Comparison of ENCODE assay signal across 8 cellular contexts in genomic region chr7:28409716-28410627, GRCh38. TPM values are rescaled to one million over a fixed set of nuclear protein-coding genes. Genes with fewer than 3 reads are reported as not detected.
A peak's percentile ranks its signal among the peaks of the same experiment; 100 is the strongest.
DNase-seq lines count a peak whose midpoint lies in the region; ATAC-seq and TF ChIP-seq lines count a peak whose summit lies in the region.

No MANE protein-coding gene starts in this region.

- TF ChIP-seq CTCF in cardiac fibroblast (IDR thresholded peaks at IDR 0.05; ENCODE audit: low read depth, low read length) (no peak), kidney epithelial cell (IDR thresholded peaks at IDR 0.05; ENCODE audit: insufficient read depth, low read length, poor library complexity, severe bottlenecking) (no peak)

- no peak for ATAC-seq in stimulated activated naive CD8-positive, alpha-beta T cell treated with anti-CD3 and anti-CD28 coated beads, Interleukin-15, Interleukin-2, amounts not matched to agents 100 U/mL and 50 U/mL, for 24 hours
- ATAC-seq in GM18870 (IDR thresholded peaks at IDR 0.05; ENCODE audit: unreplicated experiment) (no peak), HG03139 (IDR thresholded peaks at IDR 0.05; ENCODE audit: unreplicated experiment) (no peak)

- DNase-seq in NCI-H1417 (lab: John Stamatoyannopoulos, UW) (peak in 2 of 3 experiments; percentile 61 to 70), NCI-H1417 treated with DMSO at 0.1 percent for 48 hours (lab: John Stamatoyannopoulos, UW) (no peak), NCI-H1105 (lab: John Stamatoyannopoulos, UW) (peak; percentile 11), cardiac fibroblast (ENCODE audit: low read depth in 2 of 2) (peak; percentile 48 to 52), kidney epithelial cell (ENCODE audit: low read depth) (no peak)
- peak; percentile 21 for DNase-seq in stimulated activated naive CD8-positive, alpha-beta T cell treated with anti-CD3 and anti-CD28 coated beads, Interleukin-15, Interleukin-2, amounts not matched to agents 100 U/mL and 50 U/mL, for 24 hours

- H3K27me3 ChIP-seq in kidney epithelial cell (ENCODE audit: control insufficient read depth, insufficient read depth, low read length), result no peaks in the 10 kb centered on the region

- no peaks in the 10 kb centered on the region for H3K36me3 ChIP-seq in kidney epithelial cell (ENCODE audit: control insufficient read depth, insufficient read depth, low read length)

- peak overlapping the region; percentile 58 to 62 for H3K4me3 ChIP-seq in cardiac fibroblast (replicated peaks in 1 of 2; ENCODE audit: low read depth in 2 of 2, low read length in 2 of 2)
- peak overlapping the region; percentile 70 for H3K4me3 ChIP-seq in kidney epithelial cell (ENCODE audit: low read depth, low read length)

RNA-seq across cellular contexts. Expression of gene CREB5, which starts 2.3 kb away (rescaled TPM):
- 19.9 and 27.9 TPM in 2 replicates for total RNA-seq in kidney epithelial cell

Comparison
In these comparisons a context has a peak if more than half of its experiments do, and no peak if none do; other contexts are left out.
1. DNase-seq: peak in NCI-H1417 (2 of 3), NCI-H1105 (single experiment), cardiac fibroblast (2 of 2) and stimulated activated naive CD8-positive, alpha-beta T cell treated with anti-CD3 and anti-CD28 coated beads, Interleukin-15, Interleukin-2, amounts not matched to agents 100 U/mL and 50 U/mL, for 24 hours (single experiment); none in NCI-H1417 treated with DMSO at 0.1 percent for 48 hours (single experiment) and kidney epithelial cell (single experiment).